8 cellular contexts compared by ENCODE assay signal in genomic region chr3:185332026-185332735, GRCh38. TPM values are rescaled to one million over a fixed set of nuclear protein-coding genes. Genes with fewer than 3 reads are reported as not detected.
DNase-seq lines count a peak whose midpoint lies in the region; ATAC-seq and TF ChIP-seq lines count a peak whose summit lies in the region.

No MANE protein-coding gene starts in this region.

- no peaks in the 10 kb centered on the region for H3K36me3 ChIP-seq in skeletal muscle satellite cell (ENCODE audit: insufficient read depth, low read length)

- H3K4me3 ChIP-seq in skeletal muscle satellite cell (ENCODE audit: low read length), result no peak overlapping the region

- H3K9me3 ChIP-seq in skeletal muscle satellite cell (replicated peaks; ENCODE audit: low read length), result no peaks in the 10 kb centered on the region

- TF ChIP-seq CTCF in endothelial cell (IDR thresholded peaks at IDR 0.05; ENCODE audit: unreplicated experiment), result no peak

- CTCF ChIA-PET in HEK293T (lab: Yijun Ruan, JAX), result interaction anchor here (0.6 kb wide), 1 partner anchor 458 kb away, joined by 5 read pairs; no protein-coding TSS in a partner anchor

- H3K9ac ChIP-seq in skeletal muscle satellite cell (ENCODE audit: low read depth, low read length), result no peak overlapping the region

- no peaks in the 10 kb centered on the region for H3K36me3 Mint-ChIP-seq in endothelial cell (ENCODE audit: low read depth, unreplicated experiment)

- H3K27ac Mint-ChIP-seq in endothelial cell (ENCODE audit: unreplicated experiment), result peak overlapping the region; percentile 89

- no peaks in the 10 kb centered on the region for H3K27me3 ChIP-seq in skeletal muscle satellite cell (ENCODE audit: control insufficient read depth, insufficient read depth, low read length)

- H3K4me1 ChIP-seq in skeletal muscle satellite cell (ENCODE audit: control insufficient read depth, insufficient read depth, low read length), result peaks cover 6% of the 10 kb centered on the region

- H3K4me3 Mint-ChIP-seq in endothelial cell (ENCODE audit: unreplicated experiment), result no peak overlapping the region

- no peaks in the 10 kb centered on the region for H3K9me3 Mint-ChIP-seq in endothelial cell (ENCODE audit: unreplicated experiment)

- no peaks in the 10 kb centered on the region for H3K27me3 Mint-ChIP-seq in endothelial cell (ENCODE audit: unreplicated experiment)

- ATAC-seq in GM19372 (IDR thresholded peaks at IDR 0.05; ENCODE audit: low read depth, unreplicated experiment), result peak; percentile 98
- ATAC-seq in HG03342 (IDR thresholded peaks at IDR 0.05; ENCODE audit: unreplicated experiment), result peak; percentile 98

- POLR2A ChIA-PET in HEK293T (lab: Yijun Ruan, JAX), result no interaction called here

- peak; percentile 83 for DNase-seq in DMS 273 treated with DMSO at 0.1 percent for 48 hours (lab: John Stamatoyannopoulos, UW)
- DNase-seq in NCI-H510A (lab: John Stamatoyannopoulos, UW), result peak; percentile 45
- DNase-seq in endothelial cell (ENCODE audit: low spot score), result no peak
- no peak for DNase-seq in amniotic stem cell (lab: John Stamatoyannopoulos, UW)
- DNase-seq in HEK293T (ENCODE audit: extremely low spot score), result no peak

- peak overlapping the region; percentile 30 for H3K4me2 ChIP-seq in skeletal muscle satellite cell (ENCODE audit: low read length)

- peaks cover 28% of the 10 kb centered on the region for H3K4me1 Mint-ChIP-seq in endothelial cell (ENCODE audit: unreplicated experiment)

TF ChIP-seq in HEK293T, 16 proteins besides CTCF, POLR2A, EP300 and RAD21:
- TF ChIP-seq PKNOX1 (IDR thresholded peaks at IDR 0.05) (no peak), CTBP1 (IDR thresholded peaks at IDR 0.05; ENCODE audit: borderline replicate concordance) (no peak), TARDBP (IDR thresholded peaks at IDR 0.05) (no peak), LEF1 (IDR thresholded peaks at IDR 0.05; ENCODE audit: borderline replicate concordance) (no peak), NFRKB (IDR thresholded peaks at IDR 0.05) (no peak), ARNT (IDR thresholded peaks at IDR 0.05) (no peak), HDGF (IDR thresholded peaks at IDR 0.05; ENCODE audit: borderline replicate concordance) (no peak), FOXK2 (IDR thresholded peaks at IDR 0.05) (no peak), FOXA1 (IDR thresholded peaks at IDR 0.05) (no peak), SP1 (IDR thresholded peaks at IDR 0.05) (no peak), ELF4 (IDR thresholded peaks at IDR 0.05) (no peak)

RNA-seq across cellular contexts. Expression of gene MAP3K13, which starts 30.8 kb away (rescaled TPM):
- 26.4 TPM for total RNA-seq in endothelial cell (ENCODE audit: unreplicated experiment)
- 12.9 and 16.2 TPM in 2 replicates for total RNA-seq in skeletal muscle satellite cell (2012; rRNA removed)

Comparison
In these comparisons a context has a peak if more than half of its experiments do, and no peak if none do; other contexts are left out.
1. DNase-seq: peak in DMS 273 treated with DMSO at 0.1 percent for 48 hours (single experiment) and NCI-H510A (single experiment); none in endothelial cell (single experiment), amniotic stem cell (single experiment) and HEK293T (single experiment).